In the genomic region with DNA sequence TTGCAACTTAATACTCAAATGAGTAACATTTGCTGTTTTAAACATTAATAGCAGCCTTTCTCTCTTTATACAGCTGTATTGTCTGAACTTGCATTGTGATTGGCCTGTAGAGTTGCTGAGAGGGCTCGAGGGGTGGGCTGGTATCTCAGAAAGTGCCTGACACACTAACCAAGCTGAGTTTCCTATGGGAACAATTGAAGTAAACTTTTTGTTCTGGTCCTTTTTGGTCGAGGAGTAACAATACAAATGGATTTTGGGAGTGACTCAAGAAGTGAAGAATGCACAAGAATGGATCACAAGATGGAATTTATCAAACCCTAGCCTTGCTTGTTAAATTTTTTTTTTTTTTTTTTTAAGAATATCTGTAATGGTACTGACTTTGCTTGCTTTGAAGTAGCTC, we compare ENCODE assay signal across 21 cellular contexts. TPM values are rescaled to one million over a fixed set of nuclear protein-coding genes. Genes with fewer than 3 reads are reported as not detected.
DNase-seq lines count a peak whose midpoint lies in the region; ATAC-seq and TF ChIP-seq lines count a peak whose summit lies in the region.
"Had no signal": no experiment of that assay in that cellular context is flagged by ENCODE, and none has a peak within 500 bp of the region (broad histone marks: within the 10 kb centered on the region; RNA-seq: fewer than 3 reads in every experiment).

No MANE protein-coding gene starts in this region.

- H3K27me3 ChIP-seq in left ventricle myocardium inferior (ENCODE audit: low read depth) (no peaks in the 10 kb centered on the region), right atrium auricular region (no peaks in the 10 kb centered on the region), SJSA1 (replicated peaks) (no peaks in the 10 kb centered on the region)
- H3K27me3 ChIP-seq: esophagus squamous epithelium, SJCRH30, suprapubic skin had no signal

- H3K4me1 ChIP-seq in left ventricle myocardium inferior = peaks cover 30% of the 10 kb centered on the region
- H3K4me1 ChIP-seq in right atrium auricular region = no peaks in the 10 kb centered on the region
- H3K4me1 ChIP-seq in SJSA1 (replicated peaks) = peaks cover 35% of the 10 kb centered on the region
- H3K4me1 ChIP-seq: HAP-1, SJCRH30 had no signal

- H3K9me3 ChIP-seq in left ventricle myocardium inferior (replicated peaks) (no peaks in the 10 kb centered on the region), right atrium auricular region (no peaks in the 10 kb centered on the region), SJSA1 (replicated peaks) (no peaks in the 10 kb centered on the region)
- H3K9me3 ChIP-seq: esophagus squamous epithelium, HAP-1, SJCRH30, suprapubic skin had no signal

- peaks cover 80% of the 10 kb centered on the region for H3K36me3 Mint-ChIP-seq in osteocyte (ENCODE audit: unreplicated experiment)

- intact Hi-C loops in left ventricle myocardium inferior (cut with micrococcal nuclease) = no loop called here

- no peaks in the 10 kb centered on the region for H3K4me1 Mint-ChIP-seq in osteocyte (ENCODE audit: unreplicated experiment)

- ATAC-seq in GM18517 (IDR thresholded peaks at IDR 0.05; ENCODE audit: unreplicated experiment) = no peak
- ATAC-seq: activated T-cell treated with anti-CD3 and anti-CD28 coated beads, Interleukin-2, amount 50 U/mL, for 72 hours had no signal

- H3K4me3 ChIP-seq in left ventricle myocardium inferior (no peak overlapping the region), right atrium auricular region (no peak overlapping the region), SJSA1 (no peak overlapping the region), fibroblast of the aortic adventitia (ENCODE audit: low read depth, low read length) (no peak overlapping the region)
- H3K4me3 ChIP-seq: esophagus squamous epithelium, HAP-1, SJCRH30, suprapubic skin had no signal

- no peak for DNase-seq in left ventricle myocardium inferior
- no peak for DNase-seq in right atrium auricular region (ENCODE audit: low spot score)
- DNase-seq in SJSA1 (ENCODE audit: low read depth in 1 of 2, low spot score in 2 of 2) = peak; percentile 53 to 60
- peak; percentile 64 for DNase-seq in fibroblast of the aortic adventitia (ENCODE audit: low read depth)
- no peak for DNase-seq in activated CD4-positive, alpha-beta T cell treated with anti-CD3 and anti-CD28 coated beads for 1 hour
- no peak for DNase-seq in osteocyte (ENCODE audit: extremely low spot score, unreplicated experiment)
- DNase-seq: activated CD4-positive, CD25-positive, alpha-beta regulatory T cell treated with anti-CD3 and anti-CD28 coated beads, Interleukin-2, amount 50 U/mL, for 72 hours; activated T-cell treated with anti-CD3 and anti-CD28 coated beads, Interleukin-2, amount 50 U/mL, for 72 hours; effector memory CD4-positive, alpha-beta T cell; esophagus squamous epithelium; Karpas-422; NCI-H187 treated with DMSO at 0.1 percent for 48 hours; NCI-H526 treated with DMSO at 0.1 percent for 48 hours; nucleus accumbens; SJCRH30; small intestine; stimulated activated CD4-positive, alpha-beta T cell treated with anti-CD3 and anti-CD28 coated beads, Interleukin-2, amount 100 ng/mL, for 24 hours had no signal

- H3K27me3 Mint-ChIP-seq in osteocyte (ENCODE audit: unreplicated experiment) = no peaks in the 10 kb centered on the region

- TF ChIP-seq CTCF in left ventricle myocardium inferior (IDR thresholded peaks at IDR 0.05; ENCODE audit: borderline replicate concordance) (no peak), right atrium auricular region (IDR thresholded peaks at IDR 0.05) (no peak), fibroblast of the aortic adventitia (IDR thresholded peaks at IDR 0.05; ENCODE audit: insufficient read depth, low read length) (no peak), osteocyte (IDR thresholded peaks at IDR 0.05) (no peak)

- H3K27ac ChIP-seq in left ventricle myocardium inferior (replicated peaks) (peak overlapping the region; percentile 3), right atrium auricular region (no peak overlapping the region), SJSA1 (peak overlapping the region; percentile 17; the same call in 1 of the 2 replicates)
- H3K27ac ChIP-seq: C4-2B, SJCRH30, suprapubic skin had no signal

- no peak overlapping the region for H3K27ac Mint-ChIP-seq in osteocyte (ENCODE audit: unreplicated experiment)

- H3K9me3 Mint-ChIP-seq in osteocyte (ENCODE audit: unreplicated experiment) = no peaks in the 10 kb centered on the region
- H3K9me3 Mint-ChIP-seq: activated T-cell treated with anti-CD3 and anti-CD28 coated beads, Interleukin-2, amount 50 U/mL, for 72 hours had no signal

- no peak overlapping the region for H3K4me3 Mint-ChIP-seq in osteocyte (ENCODE audit: unreplicated experiment)
- H3K4me3 Mint-ChIP-seq: activated T-cell treated with anti-CD3 and anti-CD28 coated beads, Interleukin-2, amount 50 U/mL, for 72 hours had no signal

- peaks cover 79% of the 10 kb centered on the region for H3K36me3 ChIP-seq in left ventricle myocardium inferior
- peaks cover 69% of the 10 kb centered on the region for H3K36me3 ChIP-seq in right atrium auricular region
- peaks cover 90% of the 10 kb centered on the region for H3K36me3 ChIP-seq in SJSA1

RNA-seq across cellular contexts. Expression of a gene that starts 40.3 kb away (rescaled TPM):
- total RNA-seq in left ventricle myocardium inferior (164 TPM), right atrium auricular region (100 to 1,000 TPM; 156 to 261 TPM), fibroblast of the aortic adventitia (ENCODE audit: low replicate concordance) (461 and 693 TPM in 2 replicates), osteocyte (321 and 339 TPM in 2 replicates)
- total RNA-seq in SJSA1 (2014; rRNA removed; shearing (Covaris generic)) = 501 and 574 TPM in 2 replicates

Comparison
In these comparisons a context has a peak if more than half of its experiments do, and no peak if none do; other contexts are left out.
1. H3K27ac ChIP-seq: peak in left ventricle myocardium inferior (single experiment) and SJSA1 (single experiment); none in right atrium auricular region (0 of 2).
2. DNase-seq: peak in SJSA1 (2 of 2) and fibroblast of the aortic adventitia (single experiment); none in left ventricle myocardium inferior (single experiment), right atrium auricular region (single experiment), activated CD4-positive, alpha-beta T cell treated with anti-CD3 and anti-CD28 coated beads for 1 hour (single experiment) and osteocyte (single experiment).